Comparison of ENCODE assay signal across 9 cellular contexts in genomic region chr5:59038169-59039002, GRCh38.
DNase-seq lines count a peak whose midpoint lies in the region; ATAC-seq and TF ChIP-seq lines count a peak whose summit lies in the region.
"Had no signal": no experiment of that assay in that cellular context is flagged by ENCODE, and none has a peak within 500 bp of the region (broad histone marks: within the 10 kb centered on the region; RNA-seq: fewer than 3 reads in every experiment).

No MANE protein-coding gene starts in this region.

- CTCF ChIA-PET in CD8-positive, alpha-beta T cell (lab: Charles Lee): interaction anchor here (0.9 to 1.8 kb wide), 6 partner anchors 8 to 135 kb away, joined by 3 to 10 read pairs (median 4); no protein-coding TSS in a partner anchor

- DNase-seq in CD8-positive, alpha-beta T cell: peak in 1 of 7 experiments; percentile 2
- DNase-seq in ascending aorta (ENCODE audit: low spot score in 2 of 2) (no peak), kidney epithelial cell (ENCODE audit: low read depth) (no peak), cerebellar cortex (ENCODE audit: low spot score) (no peak)
- DNase-seq in stimulated activated CD4-positive, alpha-beta T cell treated with anti-CD3 and anti-CD28 coated beads, Interleukin-15, amount 100 ng/mL, for 24 hours: no peak

- 0 out of 2 replicates have a peak overlapping the region, but pooled peaks have one; percentile 23 for H3K9ac ChIP-seq in HUES48 (ENCODE audit: low read depth, low read length)

- no peak for ATAC-seq in CD8-positive, alpha-beta T cell
- ATAC-seq in HG02763 (IDR thresholded peaks at IDR 0.05; ENCODE audit: unreplicated experiment): no peak
- ATAC-seq: K562 had no signal

- intact Hi-C loops in CD8-positive, alpha-beta T cell (cut with DNase I, micrococcal nuclease): loop anchor here (1.0 to 10.0 kb wide), 8 partner anchors 36 to 1906 kb away; partner anchors contain the start of genes ERCC8 (in 1 of the 2), GPBP1 (in 1 of the 2) and NDUFAF2 (in 1 of the 2)
- intact Hi-C loops in ascending aorta (cut with DNase I): loop anchor here (1.0 to 10.0 kb wide), 4 partner anchors 89 to 154 kb away; no protein-coding TSS in a partner anchor

- H3K9me3 Mint-ChIP-seq in CD8-positive, alpha-beta T cell: no peaks in the 10 kb centered on the region

- H3K4me1 ChIP-seq in CD8-positive, alpha-beta T cell (ENCODE audit: insufficient read depth, low read length): peaks cover 47% of the 10 kb centered on the region
- peaks cover 26% of the 10 kb centered on the region for H3K4me1 ChIP-seq in HUES48 (ENCODE audit: control insufficient read depth, insufficient read depth, low read length)
- peaks cover 0 to 22% of the 10 kb centered on the region in 2 donors for H3K4me1 ChIP-seq in ascending aorta
- peaks cover 2% of the 10 kb centered on the region for H3K4me1 ChIP-seq in thymus (ENCODE audit: control insufficient read depth, insufficient read depth, low read length)

- TF ChIP-seq CTCF in CD8-positive, alpha-beta T cell (IDR thresholded peaks at IDR 0.05): no peak
- TF ChIP-seq CTCF in ascending aorta (IDR thresholded peaks at IDR 0.05) (no peak), kidney epithelial cell (IDR thresholded peaks at IDR 0.05; ENCODE audit: insufficient read depth, low read length, poor library complexity, severe bottlenecking) (no peak)

- H3K27ac ChIP-seq in CD8-positive, alpha-beta T cell (ENCODE audit: low read depth, low read length): peak overlapping the region; percentile 79
- no peak overlapping the region for H3K27ac ChIP-seq in HUES48 (ENCODE audit: low read depth, low read length)
- peak overlapping the region; percentile 51 to 82 for H3K27ac ChIP-seq in ascending aorta
- H3K27ac ChIP-seq in thymus (ENCODE audit: low read depth): peak overlapping the region; percentile 96

- peak overlapping the region; percentile 59 for H3K4me3 ChIP-seq in CD8-positive, alpha-beta T cell (ENCODE audit: low read depth, low read length)
- H3K4me3 ChIP-seq in HUES48 (ENCODE audit: low read depth, low read length): peak overlapping the region; percentile 76
- peak overlapping the region; percentile 78 to 80 for H3K4me3 ChIP-seq in ascending aorta
- peak overlapping the region; percentile 66 for H3K4me3 ChIP-seq in kidney epithelial cell (ENCODE audit: low read depth, low read length)
- peak overlapping the region; percentile 89 for H3K4me3 ChIP-seq in thymus (ENCODE audit: low read length)
- H3K4me3 ChIP-seq: K562 had no signal

- no peaks in the 10 kb centered on the region for H3K36me3 ChIP-seq in CD8-positive, alpha-beta T cell (ENCODE audit: insufficient read depth, low read length)
- H3K36me3 ChIP-seq in HUES48 (ENCODE audit: control insufficient read depth, insufficient read depth, low read length): no peaks in the 10 kb centered on the region
- no peaks in the 10 kb centered on the region for H3K36me3 ChIP-seq in ascending aorta
- H3K36me3 ChIP-seq in kidney epithelial cell (ENCODE audit: control insufficient read depth, insufficient read depth, low read length): no peaks in the 10 kb centered on the region
- H3K36me3 ChIP-seq in thymus (ENCODE audit: control insufficient read depth, insufficient read depth): no peaks in the 10 kb centered on the region

- H3K27ac Mint-ChIP-seq in CD8-positive, alpha-beta T cell: peak overlapping the region; percentile 99

- peaks cover 63% of the 10 kb centered on the region for H3K4me1 Mint-ChIP-seq in CD8-positive, alpha-beta T cell (ENCODE audit: low read depth)

- no peaks in the 10 kb centered on the region for H3K27me3 Mint-ChIP-seq in CD8-positive, alpha-beta T cell (ENCODE audit: low read depth)

- H3K27me3 ChIP-seq in CD8-positive, alpha-beta T cell (ENCODE audit: insufficient read depth, low read length): no peaks in the 10 kb centered on the region
- H3K27me3 ChIP-seq in HUES48 (ENCODE audit: control insufficient read depth, insufficient read depth, low read length) (peaks cover 52% of the 10 kb centered on the region), ascending aorta (no peaks in the 10 kb centered on the region), kidney epithelial cell (ENCODE audit: control insufficient read depth, insufficient read depth, low read length) (no peaks in the 10 kb centered on the region), thymus (ENCODE audit: control insufficient read depth, insufficient read depth) (no peaks in the 10 kb centered on the region)

- H3K9me3 ChIP-seq in CD8-positive, alpha-beta T cell (ENCODE audit: low read length): no peaks in the 10 kb centered on the region
- no peaks in the 10 kb centered on the region for H3K9me3 ChIP-seq in HUES48 (ENCODE audit: control insufficient read depth, insufficient read depth, low read length)
- no peaks in the 10 kb centered on the region for H3K9me3 ChIP-seq in ascending aorta
- H3K9me3 ChIP-seq in thymus (ENCODE audit: control insufficient read depth): no peaks in the 10 kb centered on the region

- WGBS in thymus: 10% methylated on average over 13 of the region's 13 CpGs

- H3K36me3 Mint-ChIP-seq in CD8-positive, alpha-beta T cell: peaks cover 27% of the 10 kb centered on the region

- POLR2A ChIA-PET in CD8-positive, alpha-beta T cell (lab: Charles Lee): interaction anchor here (0.8 to 1.8 kb wide), 10 partner anchors 9 to 135 kb away, joined by 3 to 77 read pairs (median 5); no protein-coding TSS in a partner anchor

- H3K4me3 Mint-ChIP-seq in CD8-positive, alpha-beta T cell: peak overlapping the region; percentile 96
